In the genomic region with DNA sequence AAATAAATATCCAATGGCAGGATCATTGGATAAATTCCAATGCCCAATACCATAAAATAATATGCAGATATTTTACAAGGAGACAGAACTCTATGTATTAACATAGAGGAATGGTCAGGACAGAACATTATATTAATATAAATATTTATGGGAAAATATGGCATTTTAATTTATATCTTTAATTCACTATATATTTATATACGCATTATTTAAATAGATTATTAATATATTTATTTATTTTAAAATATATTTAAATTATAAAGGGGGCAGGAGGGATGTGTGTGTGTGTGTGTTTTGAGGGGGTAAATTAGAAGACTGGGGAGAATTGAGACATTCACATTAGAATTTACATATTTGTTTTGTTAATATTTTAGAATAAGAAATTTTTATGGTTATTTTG, we compare ENCODE assay signal across 22 cellular contexts. TPM values are rescaled to one million over a fixed set of nuclear protein-coding genes. Genes with fewer than 3 reads are reported as not detected.
"Had no signal": no experiment of that assay in that cellular context is flagged by ENCODE, and none has a peak within 500 bp of the region (broad histone marks: within the 10 kb centered on the region; RNA-seq: fewer than 3 reads in every experiment).

No MANE protein-coding gene starts in this region.

- H3K27ac Mint-ChIP-seq: mesothelial cell of epicardium, naive B cell had no signal

- H3K36me3 Mint-ChIP-seq: mesothelial cell of epicardium, naive B cell had no signal

- DNase-seq: dermis blood vessel endothelial cell; dorsolateral prefrontal cortex; effector CD4-positive, alpha-beta T cell; effector memory CD4-positive, alpha-beta T cell; foreskin keratinocyte; gastrocnemius medialis; glutamatergic neuron; head of caudate nucleus; heart right ventricle; hippocampal formation; left cardiac atrium; left lung; left ventricle myocardium superior; lower lobe of right lung; mesenchymal stem cell; mucosa of descending colon; naive B cell had no signal

- H3K9me3 Mint-ChIP-seq: mesothelial cell of epicardium had no signal

- H3K27me3 Mint-ChIP-seq: naive B cell had no signal

- H3K4me1 Mint-ChIP-seq: mesothelial cell of epicardium, naive B cell had no signal

- ATAC-seq: foreskin keratinocyte, gastrocnemius medialis, heart right ventricle, left cardiac atrium, left lung, left ventricle myocardium superior, lower lobe of right lung, mucosa of descending colon had no signal

- FAIRE-seq: endothelial cell of umbilical vein, keratinocyte had no signal

- H3K4me3 Mint-ChIP-seq: mesothelial cell of epicardium, naive B cell had no signal

RNA-seq across cellular contexts. Expression of a gene that starts 31.6 kb away (rescaled TPM):
- total RNA-seq: dermis blood vessel endothelial cell, endothelial cell of umbilical vein, foreskin keratinocyte, glomerular endothelial cell, lung microvascular endothelial cell had no signal
